In genomic region chr12:130977759-130978127, GRCh38 we compare ENCODE assay signal across 2 cellular contexts.
TF ChIP-seq lines count a peak whose summit lies in the region.

No MANE protein-coding gene starts in this region.

TF ChIP-seq in HepG2, 621 proteins besides CTCF, POLR2A, EP300 and RAD21:
- peak; percentile 42 for TF ChIP-seq ZNF629 (CRISPR knock-in tag; conservative IDR thresholded peaks at IDR 0.05)
- TF ChIP-seq HIC2 (CRISPR knock-in tag; IDR thresholded peaks at IDR 0.05; ENCODE audit: low read depth): no peak
- TF ChIP-seq ZNF768 (CRISPR knock-in tag; IDR thresholded peaks at IDR 0.05): peak; percentile 86
- no peak for TF ChIP-seq JDP2 (CRISPR knock-in tag; IDR thresholded peaks at IDR 0.05; ENCODE audit: borderline replicate concordance)
- no peak for TF ChIP-seq ZNF878 (CRISPR knock-in tag; IDR thresholded peaks at IDR 0.05)
- no peak for TF ChIP-seq GRHL1 (CRISPR knock-in tag; conservative IDR thresholded peaks at IDR 0.05)
- TF ChIP-seq MTF1 (CRISPR knock-in tag; IDR thresholded peaks at IDR 0.05): no peak
- no peak for TF ChIP-seq FOXJ3 (CRISPR knock-in tag; IDR thresholded peaks at IDR 0.05; ENCODE audit: borderline replicate concordance)

TF ChIP-seq in HEK293, 187 proteins besides CTCF, POLR2A, EP300 and RAD21:
- no peak for TF ChIP-seq ZNF202 (tag by site-specific recombination; IDR thresholded peaks at IDR 0.05; ENCODE audit: borderline replicate concordance)
- 0 out of 2 replicates have a peak, but pooled peaks have one; percentile 40 for TF ChIP-seq ZNF768 (tag by site-specific recombination; IDR thresholded peaks at IDR 0.05)
